1 cellular context compared by ENCODE assay signal in the genomic region with DNA sequence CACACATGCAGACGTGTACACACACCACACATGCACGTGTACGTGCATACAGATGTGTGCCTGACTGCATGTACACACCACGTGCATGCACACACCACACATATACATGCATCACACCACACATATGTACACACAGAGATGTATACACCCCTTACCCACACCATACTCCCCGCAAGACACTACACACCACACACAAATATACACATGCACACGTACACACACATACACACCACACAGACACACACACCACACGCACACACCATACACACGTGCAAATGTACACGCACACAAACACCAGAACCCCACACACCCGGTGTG.
TF ChIP-seq lines count a peak whose summit lies in the region.

No MANE protein-coding gene starts in this region.

TF ChIP-seq in H1, 55 proteins besides CTCF, POLR2A, EP300 and RAD21:
- TF ChIP-seq MAFK (IDR thresholded peaks at IDR 0.05; ENCODE audit: low read depth, low read length) (no peak), KDM5A (IDR thresholded peaks at IDR 0.05; ENCODE audit: low read length) (no peak), CHD2 (IDR thresholded peaks at IDR 0.05; ENCODE audit: low read length) (no peak), PHF8 (conservative IDR thresholded peaks at IDR 0.05; ENCODE audit: low read depth, low read length) (no peak), SIRT6 (IDR thresholded peaks at IDR 0.05; ENCODE audit: low read length) (no peak), KDM1A (IDR thresholded peaks at IDR 0.05; ENCODE audit: borderline replicate concordance, low read length) (no peak), ZNF274 (IDR thresholded peaks at IDR 0.05; ENCODE audit: borderline replicate concordance, extremely low read depth, low read length) (no peak), SUZ12 (IDR thresholded peaks at IDR 0.05; ENCODE audit: low read length) (no peak), EZH2 (IDR thresholded peaks at IDR 0.05; ENCODE audit: low read depth, low read length, severe bottlenecking) (no peak), NRF1 (IDR thresholded peaks at IDR 0.05; ENCODE audit: low read depth, low read length) (no peak), SRF (IDR thresholded peaks at IDR 0.05; ENCODE audit: low read depth, low read length) (no peak)
